Comparison of ENCODE assay signal across 13 cellular contexts in genomic region chrX:118655561-118656246, GRCh38.
A peak's percentile ranks its signal among the peaks of the same experiment; 100 is the strongest.
DNase-seq lines count a peak whose midpoint lies in the region; ATAC-seq and TF ChIP-seq lines count a peak whose summit lies in the region.
"Had no signal": no experiment of that assay in that cellular context is flagged by ENCODE, and none has a peak within 500 bp of the region (broad histone marks: within the 10 kb centered on the region; RNA-seq: fewer than 3 reads in every experiment).

No MANE protein-coding gene starts in this region.

- H3K79me2 ChIP-seq in SK-N-SH (ENCODE audit: insufficient read depth), result no peaks in the 10 kb centered on the region

- no peak for TF ChIP-seq EP300 in SK-N-SH (IDR thresholded peaks at IDR 0.05; ENCODE audit: borderline replicate concordance in 1 of 2, low read depth in 1 of 2, low read length in 1 of 2)

- H3K9me2 ChIP-seq in SK-N-SH, result no peaks in the 10 kb centered on the region

- no peaks in the 10 kb centered on the region for H3K9me3 ChIP-seq in SK-N-SH

- WGBS in SK-N-SH (ENCODE audit: low lambda C conversion rate), result 30% methylated on average over 4 of the region's 4 CpGs

- H3K27ac ChIP-seq in SK-N-SH (ENCODE audit: low read depth in 2 of 2, low read length in 1 of 2), result no peak overlapping the region

- H3K36me3 ChIP-seq in SK-N-SH (replicated peaks in 1 of 2; ENCODE audit: control insufficient read depth in 1 of 2, insufficient read depth in 2 of 2, low read length in 1 of 2), result peaks cover 9 to 29% of the 10 kb centered on the region in 2 experiments

- no peak overlapping the region for H2AFZ ChIP-seq in SK-N-SH (ENCODE audit: low read depth)

- TF ChIP-seq RAD21 in SK-N-SH (IDR thresholded peaks at IDR 0.05; ENCODE audit: low read length), result no peak

- ATAC-seq in SK-N-SH treated with all-trans-retinoic acid at 6 μM for 48 hours, result peak; percentile 18; the same call in 2 of the 3 replicates
- ATAC-seq: activated T-helper 17 cell treated with anti-CD3 and anti-CD28 coated beads, Interleukin-2, amount 50 U/mL, for 72 hours; Right ventricle myocardium inferior had no signal

- no peak overlapping the region for H3K9ac ChIP-seq in SK-N-SH

- POLR2A ChIA-PET in SK-N-SH (lab: Yijun Ruan, JAX), result no interaction called here

- no peak overlapping the region for H3K4me3 ChIP-seq in SK-N-SH (ENCODE audit: low read depth in 2 of 2, low read length in 1 of 2)

- TF ChIP-seq POLR2A in erythroblast (IDR thresholded peaks at IDR 0.05; ENCODE audit: low read length), result no peak

- no peaks in the 10 kb centered on the region for H3K4me1 ChIP-seq in SK-N-SH (ENCODE audit: control insufficient read depth in 1 of 2, insufficient read depth in 2 of 2, low read depth in 1 of 2, low read length in 1 of 2)

- no peaks in the 10 kb centered on the region for H3K27me3 ChIP-seq in SK-N-SH (ENCODE audit: insufficient read depth)

- TF ChIP-seq CTCF in SK-N-SH (IDR thresholded peaks at IDR 0.05), result no peak

- no peak for DNase-seq in SK-N-SH
- peak; percentile 30 for DNase-seq in amniotic stem cell (lab: John Stamatoyannopoulos, UW)
- peak; percentile 31 for DNase-seq in glomerular visceral epithelial cell (ENCODE audit: extremely low spot score)
- DNase-seq in activated gamma-delta T cell treated with Interleukin-2 at 50 U/mL for 16 hours, result no peak
- DNase-seq in stimulated activated CD4-positive, alpha-beta T cell treated with anti-CD3 and anti-CD28 coated beads, Interleukin-1b, Interleukin-23, amount 100 ng/mL, for 48 hours, result no peak
- DNase-seq in NCI-H510A (lab: John Stamatoyannopoulos, UW), result no peak
- DNase-seq in erythroblast (lab: John Stamatoyannopoulos, UW), result no peak
- DNase-seq: activated CD4-positive, alpha-beta T cell treated with anti-CD3 and anti-CD28 coated beads, Interleukin-2, amount 50 U/mL, for 4 hours; NCI-H1417 treated with DMSO at 0.1 percent for 48 hours; NCI-H69 had no signal

- no peaks in the 10 kb centered on the region for H3F3A ChIP-seq in SK-N-SH (replicated peaks; ENCODE audit: insufficient read depth)

- CTCF ChIA-PET in SK-N-SH (lab: Yijun Ruan, JAX), result no interaction called here

- no peaks in the 10 kb centered on the region for H4K20me1 ChIP-seq in SK-N-SH (ENCODE audit: insufficient read depth)

- no peak overlapping the region for H3K4me2 ChIP-seq in SK-N-SH

TF ChIP-seq in SK-N-SH treated with all-trans-retinoic acid at 6 μM for 48 hours, 23 proteins besides CTCF, POLR2A, EP300 and RAD21 (continues in another document):
- TF ChIP-seq ISL1 (CRISPR knock-in tag; IDR thresholded peaks at IDR 0.05) (no peak), ESRRG (CRISPR knock-in tag; IDR thresholded peaks at IDR 0.05) (no peak), BACH2 (CRISPR knock-in tag; IDR thresholded peaks at IDR 0.05; ENCODE audit: borderline replicate concordance) (no peak), ZNF70 (CRISPR knock-in tag; IDR thresholded peaks at IDR 0.05) (no peak), TCF4 (CRISPR knock-in tag; IDR thresholded peaks at IDR 0.05; ENCODE audit: borderline replicate concordance) (no peak), CREB5 (CRISPR knock-in tag; IDR thresholded peaks at IDR 0.05; ENCODE audit: low read depth) (no peak), ZNF8 (CRISPR knock-in tag; IDR thresholded peaks at IDR 0.05) (no peak), RARB (CRISPR knock-in tag; IDR thresholded peaks at IDR 0.05) (no peak), PPARA (CRISPR knock-in tag; IDR thresholded peaks at IDR 0.05; ENCODE audit: borderline replicate concordance) (no peak), ZC3H10 (CRISPR knock-in tag; IDR thresholded peaks at IDR 0.05) (no peak), GLIS3 (CRISPR knock-in tag; IDR thresholded peaks at IDR 0.05) (no peak)
- TF ChIP-seq, protein P1, sequence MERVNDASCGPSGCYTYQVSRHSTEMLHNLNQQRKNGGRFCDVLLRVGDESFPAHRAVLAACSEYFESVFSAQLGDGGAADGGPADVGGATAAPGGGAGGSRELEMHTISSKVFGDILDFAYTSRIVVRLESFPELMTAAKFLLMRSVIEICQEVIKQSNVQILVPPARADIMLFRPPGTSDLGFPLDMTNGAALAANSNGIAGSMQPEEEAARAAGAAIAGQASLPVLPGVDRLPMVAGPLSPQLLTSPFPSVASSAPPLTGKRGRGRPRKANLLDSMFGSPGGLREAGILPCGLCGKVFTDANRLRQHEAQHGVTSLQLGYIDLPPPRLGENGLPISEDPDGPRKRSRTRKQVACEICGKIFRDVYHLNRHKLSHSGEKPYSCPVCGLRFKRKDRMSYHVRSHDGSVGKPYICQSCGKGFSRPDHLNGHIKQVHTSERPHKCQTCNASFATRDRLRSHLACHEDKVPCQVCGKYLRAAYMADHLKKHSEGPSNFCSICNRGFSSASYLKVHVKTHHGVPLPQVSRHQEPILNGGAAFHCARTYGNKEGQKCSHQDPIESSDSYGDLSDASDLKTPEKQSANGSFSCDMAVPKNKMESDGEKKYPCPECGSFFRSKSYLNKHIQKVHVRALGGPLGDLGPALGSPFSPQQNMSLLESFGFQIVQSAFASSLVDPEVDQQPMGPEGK (CRISPR knock-in tag; IDR thresholded peaks at IDR 0.05; ENCODE audit: borderline replicate concordance), result no peak

TF ChIP-seq in SK-N-SH, 30 proteins besides CTCF, POLR2A, EP300 and RAD21:
- TF ChIP-seq SIN3A (IDR thresholded peaks at IDR 0.05; ENCODE audit: borderline replicate concordance, low read depth, low read length) (no peak), TAF1 (IDR thresholded peaks at IDR 0.05; ENCODE audit: borderline replicate concordance, low read depth, low read length) (no peak), NFIC (IDR thresholded peaks at IDR 0.05; ENCODE audit: borderline replicate concordance) (no peak), MEF2A (IDR thresholded peaks at IDR 0.05; ENCODE audit: borderline replicate concordance, low read depth) (no peak), POLR2AphosphoS5 (IDR thresholded peaks at IDR 0.05; ENCODE audit: low read depth, low read length) (no peak), ELF1 (IDR thresholded peaks at IDR 0.05) (no peak), CHD2 (IDR thresholded peaks at IDR 0.05; ENCODE audit: low read length, partially characterized antibody) (no peak), RCOR1 (IDR thresholded peaks at IDR 0.05; ENCODE audit: low read length) (no peak)
- TF ChIP-seq, protein P2, sequence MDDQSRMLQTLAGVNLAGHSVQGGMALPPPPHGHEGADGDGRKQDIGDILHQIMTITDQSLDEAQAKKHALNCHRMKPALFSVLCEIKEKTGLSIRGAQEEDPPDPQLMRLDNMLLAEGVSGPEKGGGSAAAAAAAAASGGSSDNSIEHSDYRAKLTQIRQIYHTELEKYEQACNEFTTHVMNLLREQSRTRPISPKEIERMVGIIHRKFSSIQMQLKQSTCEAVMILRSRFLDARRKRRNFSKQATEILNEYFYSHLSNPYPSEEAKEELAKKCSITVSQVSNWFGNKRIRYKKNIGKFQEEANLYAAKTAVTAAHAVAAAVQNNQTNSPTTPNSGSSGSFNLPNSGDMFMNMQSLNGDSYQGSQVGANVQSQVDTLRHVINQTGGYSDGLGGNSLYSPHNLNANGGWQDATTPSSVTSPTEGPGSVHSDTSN (IDR thresholded peaks at IDR 0.05), result no peak

Comparison
In these comparisons a context has a peak if more than half of its experiments do, and no peak if none do; other contexts are left out.
1. DNase-seq: peak in amniotic stem cell (single experiment) and glomerular visceral epithelial cell (single experiment); none in SK-N-SH (single experiment), activated gamma-delta T cell treated with Interleukin-2 at 50 U/mL for 16 hours (single experiment), stimulated activated CD4-positive, alpha-beta T cell treated with anti-CD3 and anti-CD28 coated beads, Interleukin-1b, Interleukin-23, amount 100 ng/mL, for 48 hours (single experiment), NCI-H510A (single experiment) and erythroblast (0 of 2).